Comparison of ENCODE assay signal across 8 cellular contexts in genomic region chr20:63657260-63657936, GRCh38. TPM values are rescaled to one million over a fixed set of nuclear protein-coding genes. Genes with fewer than 3 reads are reported as not detected.
DNase-seq lines count a peak whose midpoint lies in the region; ATAC-seq, FAIRE-seq and TF ChIP-seq lines count a peak whose summit lies in the region.

No MANE protein-coding gene starts in this region.

- 56 to 64% methylated on average over 31 of the region's 31 CpGs for WGBS in lung, 2 donors
- 34 to 37% methylated on average over 31 of the region's 31 CpGs for WGBS in aorta, 2 donors

- H2AFZ ChIP-seq in astrocyte (ENCODE audit: low read depth, low read length), result peak overlapping the region; percentile 99

- FAIRE-seq in astrocyte (lab: Jason Lieb, UNC), result no peak

- H3K4me3 Mint-ChIP-seq in astrocyte (ENCODE audit: unreplicated experiment), result peak overlapping the region; percentile 95

- H3K27ac Mint-ChIP-seq in astrocyte (ENCODE audit: unreplicated experiment), result peak overlapping the region; percentile 93

- H3K9me3 ChIP-seq in astrocyte (ENCODE audit: insufficient read depth, low read depth, low read length) (no peaks in the 10 kb centered on the region), lung (ENCODE audit: control insufficient read depth in 2 of 2, insufficient read depth in 1 of 2, low read length in 1 of 2) (no peaks in the 10 kb centered on the region), aorta (ENCODE audit: control insufficient read depth, low read length) (no peaks in the 10 kb centered on the region)

- peak; percentile 4 for ATAC-seq in HG03354 (IDR thresholded peaks at IDR 0.05; ENCODE audit: poor library complexity, severe bottlenecking, unreplicated experiment)
- no peak for ATAC-seq in lung (ENCODE audit: insufficient read depth, low FRiP score)
- ATAC-seq in aorta (ENCODE audit: low FRiP score), result no peak
- ATAC-seq in GM18502 (IDR thresholded peaks at IDR 0.05; ENCODE audit: poor library complexity, unreplicated experiment), result no peak
- ATAC-seq in HG03571 (IDR thresholded peaks at IDR 0.05; ENCODE audit: unreplicated experiment), result no peak

- no peaks in the 10 kb centered on the region for H3K27me3 ChIP-seq in astrocyte (ENCODE audit: insufficient read depth, low read length)
- no peaks in the 10 kb centered on the region for H3K27me3 ChIP-seq in lung (ENCODE audit: control insufficient read depth, insufficient read depth)
- H3K27me3 ChIP-seq in aorta (ENCODE audit: control insufficient read depth in 1 of 2, insufficient read depth in 2 of 2, low read length in 1 of 2), result no peaks in the 10 kb centered on the region

- peaks cover 3% of the 10 kb centered on the region for H3K9me3 Mint-ChIP-seq in astrocyte (ENCODE audit: unreplicated experiment)

- peaks cover 1% of the 10 kb centered on the region for H3K27me3 Mint-ChIP-seq in astrocyte (ENCODE audit: low read depth, unreplicated experiment)

- peaks cover 21% of the 10 kb centered on the region for H3K4me1 ChIP-seq in astrocyte (ENCODE audit: insufficient read depth, low read length)
- H3K4me1 ChIP-seq in lung (ENCODE audit: control insufficient read depth in 2 of 2, insufficient read depth in 2 of 2, low read length in 2 of 2), result peaks cover 5 to 14% of the 10 kb centered on the region in 2 donors
- H3K4me1 ChIP-seq in aorta (ENCODE audit: control insufficient read depth in 1 of 2, insufficient read depth in 2 of 2, low read length in 2 of 2), result no peaks in the 10 kb centered on the region

- intact Hi-C loops in aorta (cut with DNase I), result loop anchor here in 1 of 2 donors (10.0 kb wide), 1 partner anchor 123 kb away; the partner anchor contains the start of gene PTK6

- H3K9ac ChIP-seq in astrocyte (ENCODE audit: low read length), result peak overlapping the region; percentile 89

- peaks cover 4% of the 10 kb centered on the region for H4K20me1 ChIP-seq in astrocyte (ENCODE audit: insufficient read depth, low read length)

- H3K27ac ChIP-seq in astrocyte (ENCODE audit: low read depth, low read length) (peak overlapping the region; percentile 84), lung (ENCODE audit: low read depth in 1 of 2, low read length in 1 of 2) (peak overlapping the region; percentile 84 to 90), aorta (ENCODE audit: low read depth in 1 of 2, low read length in 2 of 2) (peak overlapping the region; percentile 9 to 85)

- DNase-seq in D341Med (ENCODE audit: low spot score), result peak; percentile 56
- DNase-seq in astrocyte (ENCODE audit: low read depth), result no peak
- DNase-seq in lung (ENCODE audit: low spot score), result no peak
- no peak for DNase-seq in aorta
- DNase-seq in COLO829 (ENCODE audit: low spot score), result no peak

- H3K4me2 ChIP-seq in astrocyte (ENCODE audit: low read length), result peak overlapping the region; percentile 98

- peak overlapping the region; percentile 100 for H3K4me3 ChIP-seq in astrocyte (ENCODE audit: insufficient read depth, low read depth, low read length)
- H3K4me3 ChIP-seq in lung, result no peak overlapping the region
- peak overlapping the region in 1 of 2 donors; percentile 10 for H3K4me3 ChIP-seq in aorta (ENCODE audit: low read length in 2 of 2)

- H3K36me3 ChIP-seq in astrocyte (ENCODE audit: insufficient read depth, low read length), result no peaks in the 10 kb centered on the region
- H3K36me3 ChIP-seq in lung (ENCODE audit: control insufficient read depth in 2 of 2, insufficient read depth in 2 of 2, low read length in 2 of 2), result peaks cover 0 to 17% of the 10 kb centered on the region in 2 donors
- H3K36me3 ChIP-seq in aorta (ENCODE audit: control insufficient read depth in 1 of 2, insufficient read depth in 2 of 2, low read length in 1 of 2), result no peaks in the 10 kb centered on the region

- TF ChIP-seq CTCF in astrocyte (IDR thresholded peaks at IDR 0.05; ENCODE audit: insufficient read depth, low read depth, low read length) (no peak), lung (IDR thresholded peaks at IDR 0.05; ENCODE audit: control extremely low read depth, extremely low read depth) (no peak)

- H3K36me3 Mint-ChIP-seq in astrocyte (ENCODE audit: low read depth, unreplicated experiment), result no peaks in the 10 kb centered on the region

- peaks cover 5% of the 10 kb centered on the region for H3K4me1 Mint-ChIP-seq in astrocyte (ENCODE audit: low read depth, unreplicated experiment)

- H3K79me2 ChIP-seq in astrocyte (ENCODE audit: insufficient read depth, low read length), result peaks cover 38% of the 10 kb centered on the region

RNA-seq across cellular contexts. Expression of gene RTEL1, which starts 0.7 kb away (rescaled TPM):
- total RNA-seq in astrocyte (15.5 and 15.6 TPM in 2 replicates), lung (10 to 100 TPM; 19.7 to 45.8 TPM), aorta (10 to 100 TPM; 35.5 to 43.0 TPM)
- polyA plus RNA-seq in lung (10 to 100 TPM; 12.4 to 15.6 TPM), aorta (100 to 1,000 TPM in 1 of 2 donors, 1 to 10 TPM in 1; 6.8 to 114 TPM)

RNA-seq across cellular contexts. Expression of gene STMN3, which starts 4.2 kb away (rescaled TPM):
- total RNA-seq in astrocyte (29.2 and 30.7 TPM in 2 replicates), lung (10 to 100 TPM; 15.8 to 18.2 TPM), aorta (10 to 100 TPM; 10.5 to 31.2 TPM)
- polyA plus RNA-seq in lung (10 to 100 TPM; 13.6 to 20.9 TPM), aorta (10 to 100 TPM; 11.3 to 26.1 TPM)

RNA-seq across cellular contexts. Expression of gene GMEB2, which starts 30.5 kb away (rescaled TPM):
- total RNA-seq in astrocyte (10.7 and 11.7 TPM in 2 replicates), lung (10 to 100 TPM in 1 of 2 donors, 1 to 10 TPM in 1; 7.6 to 12.9 TPM), aorta (10 to 100 TPM; 10.2 to 10.3 TPM)
- polyA plus RNA-seq in lung (10 to 100 TPM in 1 of 2 donors, 1 to 10 TPM in 1; 9.0 to 11.6 TPM), aorta (1 to 10 TPM; 3.9 to 9.6 TPM)

RNA-seq across cellular contexts. Expression of gene TNFRSF6B, which starts 39.1 kb away (rescaled TPM):
- total RNA-seq in astrocyte, result 2.0 and 2.8 TPM in 2 replicates
- 10 to 100 TPM in 1 of 2 donors, 1 to 10 TPM in 1; 1.6 to 19.8 TPM for total RNA-seq in lung
- 100 to 1,000 TPM in 1 of 2 donors, 10 to 100 TPM in 1; 45.5 to 195 TPM for polyA plus RNA-seq in lung
- 10 to 100 TPM in 1 of 2 donors, 1 to 10 TPM in 1; 5.9 to 11.5 TPM for total RNA-seq in aorta
- polyA plus RNA-seq in aorta, result 10 to 100 TPM in 1 of 2 donors, 1 to 10 TPM in 1; 2.1 to 73.9 TPM

RNA-seq across cellular contexts. Expression of gene ARFRP1, which starts 50.4 kb away (rescaled TPM):
- 30.0 and 32.5 TPM in 2 replicates for total RNA-seq in astrocyte
- total RNA-seq in lung, result 10 to 100 TPM; 29.8 to 56.0 TPM
- 10 to 100 TPM; 43.9 to 50.8 TPM for polyA plus RNA-seq in lung
- 10 to 100 TPM; 46.3 to 51.7 TPM for total RNA-seq in aorta
- 10 to 100 TPM; 28.9 to 76.2 TPM for polyA plus RNA-seq in aorta
